In genomic region chr17:48100160-48100559, GRCh38 we compare ENCODE assay signal across 8 cellular contexts. TPM values are rescaled to one million over a fixed set of nuclear protein-coding genes. Genes with fewer than 3 reads are reported as not detected.
DNase-seq lines count a peak whose midpoint lies in the region; ATAC-seq and TF ChIP-seq lines count a peak whose summit lies in the region.

No MANE protein-coding gene starts in this region.

- peaks cover 42% of the 10 kb centered on the region for H3K4me1 Mint-ChIP-seq in activated T-helper 1 cell treated with anti-CD3 and anti-CD28 coated beads, Interleukin-12 subunit alpha, Interleukin-12 subunit beta, Interleukin-2, Interleukin-4 antibody, amounts not matched to agents 30 ng/mL and 10 ng/mL and 1 ng/mL, durations not matched to agents 14 hours and 24 hours and 36 hours (ENCODE audit: low read depth)

- H3K4me3 Mint-ChIP-seq in activated T-helper 1 cell treated with anti-CD3 and anti-CD28 coated beads, Interleukin-12 subunit alpha, Interleukin-12 subunit beta, Interleukin-2, Interleukin-4 antibody, amounts not matched to agents 30 ng/mL and 10 ng/mL and 1 ng/mL, durations not matched to agents 14 hours and 24 hours and 36 hours: peak overlapping the region; percentile 97

- H3K27ac Mint-ChIP-seq in activated T-helper 1 cell treated with anti-CD3 and anti-CD28 coated beads, Interleukin-12 subunit alpha, Interleukin-12 subunit beta, Interleukin-2, Interleukin-4 antibody, amounts not matched to agents 30 ng/mL and 10 ng/mL and 1 ng/mL, durations not matched to agents 14 hours and 24 hours and 36 hours: no peak overlapping the region

- peak overlapping the region; percentile 86 for H3K4me2 ChIP-seq in SK-N-SH

- no peak for DNase-seq in SK-N-SH
- no peak for DNase-seq in activated T-helper 1 cell treated with anti-CD3 and anti-CD28 coated beads, Interleukin-12 subunit alpha, Interleukin-12 subunit beta, Interleukin-2, Interleukin-4 antibody, amounts not matched to agents 30 ng/mL and 10 ng/mL and 1 ng/mL, durations not matched to agents 14 hours and 24 hours and 36 hours (ENCODE audit: low spot score)
- DNase-seq in effector CD8-positive, alpha-beta T cell (lab: John Stamatoyannopoulos, UW): no peak
- no peak for DNase-seq in 8988T
- no peak for DNase-seq in NCI-H146 treated with DMSO at 0.1 percent for 48 hours (lab: John Stamatoyannopoulos, UW; ENCODE audit: unreplicated experiment)

- peaks cover 7% of the 10 kb centered on the region for H3K36me3 Mint-ChIP-seq in activated T-helper 1 cell treated with anti-CD3 and anti-CD28 coated beads, Interleukin-12 subunit alpha, Interleukin-12 subunit beta, Interleukin-2, Interleukin-4 antibody, amounts not matched to agents 30 ng/mL and 10 ng/mL and 1 ng/mL, durations not matched to agents 14 hours and 24 hours and 36 hours (ENCODE audit: low read depth)

- H3K9me2 ChIP-seq in SK-N-SH: no peaks in the 10 kb centered on the region

- H3K9ac ChIP-seq in SK-N-SH: peak overlapping the region; percentile 77
- H3K9ac ChIP-seq in iPS-15b (ENCODE audit: low read depth, low read length): peak overlapping the region; percentile 29
- H3K9ac ChIP-seq in stomach smooth muscle (ENCODE audit: low read length in 2 of 2): peak overlapping the region; percentile 65 to 69

- H3K36me3 ChIP-seq in SK-N-SH (replicated peaks in 1 of 2; ENCODE audit: control insufficient read depth in 1 of 2, insufficient read depth in 2 of 2, low read length in 1 of 2): peaks cover 2 to 26% of the 10 kb centered on the region in 2 experiments
- no peaks in the 10 kb centered on the region for H3K36me3 ChIP-seq in iPS-15b (ENCODE audit: control insufficient read depth, insufficient read depth, low read length)
- no peaks in the 10 kb centered on the region for H3K36me3 ChIP-seq in stomach smooth muscle (ENCODE audit: control insufficient read depth in 2 of 2, insufficient read depth in 2 of 2, low read length in 2 of 2)

- H3K27ac ChIP-seq in SK-N-SH (ENCODE audit: low read depth in 2 of 2, low read length in 1 of 2) (peak overlapping the region; percentile 81 to 91), stomach smooth muscle (ENCODE audit: low read length) (peak overlapping the region; percentile 70)

- peaks cover 61% of the 10 kb centered on the region for H3K79me2 ChIP-seq in SK-N-SH (ENCODE audit: insufficient read depth)

- H3F3A ChIP-seq in SK-N-SH (replicated peaks; ENCODE audit: insufficient read depth): peaks cover 27% of the 10 kb centered on the region

- no peak for TF ChIP-seq RAD21 in SK-N-SH (IDR thresholded peaks at IDR 0.05; ENCODE audit: low read length)

- no peak for TF ChIP-seq CTCF in SK-N-SH (IDR thresholded peaks at IDR 0.05)

- CTCF ChIA-PET in SK-N-SH (lab: Yijun Ruan, JAX): interaction anchor here (0.5 to 14.8 kb wide), 9 partner anchors 8 to 259 kb away, joined by 3 to 241 read pairs (median 4); partner anchors contain the start of genes SCRN2 and SNX11

- intact Hi-C loops in activated T-helper 1 cell treated with anti-CD3 and anti-CD28 coated beads, Interleukin-12 subunit alpha, Interleukin-12 subunit beta, Interleukin-2, Interleukin-4 antibody, amounts not matched to agents 30 ng/mL and 10 ng/mL and 1 ng/mL, durations not matched to agents 14 hours and 24 hours and 36 hours (cut with micrococcal nuclease): loop anchor here (10.0 kb wide), 1 partner anchor 355 kb away; no protein-coding TSS in a partner anchor

- no peaks in the 10 kb centered on the region for H3K9me3 Mint-ChIP-seq in activated T-helper 1 cell treated with anti-CD3 and anti-CD28 coated beads, Interleukin-12 subunit alpha, Interleukin-12 subunit beta, Interleukin-2, Interleukin-4 antibody, amounts not matched to agents 30 ng/mL and 10 ng/mL and 1 ng/mL, durations not matched to agents 14 hours and 24 hours and 36 hours

- H2AFZ ChIP-seq in SK-N-SH (ENCODE audit: low read depth): peak overlapping the region; percentile 97; the same call in 1 of the 2 replicates

- POLR2A ChIA-PET in SK-N-SH (lab: Yijun Ruan, JAX): interaction anchor here (0.6 to 2.1 kb wide), 8 partner anchors 8 to 407 kb away, joined by 3 to 21 read pairs (median 4); partner anchors contain the start of gene NFE2L1

- no peaks in the 10 kb centered on the region for H3K27me3 Mint-ChIP-seq in activated T-helper 1 cell treated with anti-CD3 and anti-CD28 coated beads, Interleukin-12 subunit alpha, Interleukin-12 subunit beta, Interleukin-2, Interleukin-4 antibody, amounts not matched to agents 30 ng/mL and 10 ng/mL and 1 ng/mL, durations not matched to agents 14 hours and 24 hours and 36 hours (ENCODE audit: insufficient read depth)

- WGBS in SK-N-SH (ENCODE audit: low lambda C conversion rate): 12% methylated on average over 10 of the region's 10 CpGs

- H3K9me3 ChIP-seq in SK-N-SH (no peaks in the 10 kb centered on the region), iPS-15b (ENCODE audit: control insufficient read depth, insufficient read depth, low read length) (no peaks in the 10 kb centered on the region), stomach smooth muscle (ENCODE audit: control insufficient read depth in 2 of 2, low read length in 2 of 2) (no peaks in the 10 kb centered on the region)

- H3K4me3 ChIP-seq in SK-N-SH (ENCODE audit: low read depth in 2 of 2, low read length in 1 of 2) (peak overlapping the region; percentile 66 to 90), iPS-15b (ENCODE audit: low read depth, low read length) (peak overlapping the region; percentile 93), stomach smooth muscle (ENCODE audit: low read length in 2 of 2) (peak overlapping the region; percentile 39 to 84)

- peaks cover 51% of the 10 kb centered on the region for H4K20me1 ChIP-seq in SK-N-SH (ENCODE audit: insufficient read depth)

- H3K27me3 ChIP-seq in SK-N-SH (ENCODE audit: insufficient read depth) (no peaks in the 10 kb centered on the region), iPS-15b (ENCODE audit: control insufficient read depth, insufficient read depth, low read length) (no peaks in the 10 kb centered on the region), stomach smooth muscle (ENCODE audit: control insufficient read depth in 1 of 2, insufficient read depth in 2 of 2, low read length in 2 of 2) (no peaks in the 10 kb centered on the region)

- no peak for ATAC-seq in SK-N-SH treated with all-trans-retinoic acid at 6 μM for 48 hours

- TF ChIP-seq EP300 in SK-N-SH (IDR thresholded peaks at IDR 0.05; ENCODE audit: borderline replicate concordance in 1 of 2, low read depth in 1 of 2, low read length in 1 of 2): no peak

- H3K4me1 ChIP-seq in SK-N-SH (ENCODE audit: control insufficient read depth in 1 of 2, insufficient read depth in 2 of 2, low read depth in 1 of 2, low read length in 1 of 2) (peaks cover 3 to 6% of the 10 kb centered on the region in 2 experiments; a peak in 2 of 4 replicates), iPS-15b (ENCODE audit: control insufficient read depth, insufficient read depth, low read length) (no peaks in the 10 kb centered on the region), stomach smooth muscle (ENCODE audit: control insufficient read depth, insufficient read depth, low read length) (peaks cover 18% of the 10 kb centered on the region)

TF ChIP-seq in SK-N-SH, 30 proteins besides CTCF, POLR2A, EP300 and RAD21 (continues in another document):
- TF ChIP-seq RFX5 (IDR thresholded peaks at IDR 0.05; ENCODE audit: low read length): no peak

TF ChIP-seq in SK-N-SH treated with all-trans-retinoic acid at 6 μM for 48 hours, 23 proteins besides CTCF, POLR2A, EP300 and RAD21 (continues in another document):
- no peak for TF ChIP-seq BACH2 (CRISPR knock-in tag; IDR thresholded peaks at IDR 0.05; ENCODE audit: borderline replicate concordance)
- TF ChIP-seq CSDC2 (CRISPR knock-in tag; IDR thresholded peaks at IDR 0.05): no peak
- TF ChIP-seq ISL1 (CRISPR knock-in tag; IDR thresholded peaks at IDR 0.05): no peak
- TF ChIP-seq PATZ1 (CRISPR knock-in tag; IDR thresholded peaks at IDR 0.05; ENCODE audit: borderline replicate concordance): no peak
- TF ChIP-seq ZNF8 (CRISPR knock-in tag; IDR thresholded peaks at IDR 0.05): no peak
- TF ChIP-seq ESRRG (CRISPR knock-in tag; IDR thresholded peaks at IDR 0.05): no peak

RNA-seq across cellular contexts. Expression of gene CBX1, which starts 1.1 kb away (rescaled TPM):
- polyA plus RNA-seq in SK-N-SH (2012; rRNA removed): 102 and 112 TPM in 2 replicates
- polyA plus RNA-seq in SK-N-SH (2012; cell fraction: cytosol; rRNA removed): 157 and 183 TPM in 2 replicates
- 27.3 and 37.1 TPM in 2 replicates for polyA plus RNA-seq in SK-N-SH (2012; cell fraction: nucleus; rRNA removed)
- total RNA-seq in activated T-helper 1 cell treated with anti-CD3 and anti-CD28 coated beads, Interleukin-12 subunit alpha, Interleukin-12 subunit beta, Interleukin-2, Interleukin-4 antibody, amounts not matched to agents 30 ng/mL and 10 ng/mL and 1 ng/mL, durations not matched to agents 14 hours and 24 hours and 36 hours: 61.1 and 62.4 TPM in 2 replicates

RNA-seq across cellular contexts. Expression of gene SNX11, which starts 7.4 kb away (rescaled TPM):
- 19.0 and 31.6 TPM in 2 replicates for polyA plus RNA-seq in SK-N-SH (2012; rRNA removed)
- polyA plus RNA-seq in SK-N-SH (2012; cell fraction: cytosol; rRNA removed): 15.3 and 22.1 TPM in 2 replicates
- 23.4 and 29.4 TPM in 2 replicates for polyA plus RNA-seq in SK-N-SH (2012; cell fraction: nucleus; rRNA removed)
- total RNA-seq in activated T-helper 1 cell treated with anti-CD3 and anti-CD28 coated beads, Interleukin-12 subunit alpha, Interleukin-12 subunit beta, Interleukin-2, Interleukin-4 antibody, amounts not matched to agents 30 ng/mL and 10 ng/mL and 1 ng/mL, durations not matched to agents 14 hours and 24 hours and 36 hours: 31.1 and 37.1 TPM in 2 replicates

RNA-seq across cellular contexts. Expression of gene NFE2L1, which starts 52.0 kb away (rescaled TPM):
- polyA plus RNA-seq in SK-N-SH (2012; rRNA removed): 159 and 174 TPM in 2 replicates
- polyA plus RNA-seq in SK-N-SH (2012; cell fraction: cytosol; rRNA removed): 128 and 192 TPM in 2 replicates
- polyA plus RNA-seq in SK-N-SH (2012; cell fraction: nucleus; rRNA removed): 135 and 166 TPM in 2 replicates
- 86.6 and 92.0 TPM in 2 replicates for total RNA-seq in activated T-helper 1 cell treated with anti-CD3 and anti-CD28 coated beads, Interleukin-12 subunit alpha, Interleukin-12 subunit beta, Interleukin-2, Interleukin-4 antibody, amounts not matched to agents 30 ng/mL and 10 ng/mL and 1 ng/mL, durations not matched to agents 14 hours and 24 hours and 36 hours
